Comparison of ENCODE assay signal across 2 cellular contexts in genomic region chr15:20267996-20268395, GRCh38.
A peak's percentile ranks its signal among the peaks of the same experiment; 100 is the strongest.
DNase-seq lines count a peak whose midpoint lies in the region; TF ChIP-seq lines count a peak whose summit lies in the region.
"Not testable (repeated sequence)": the region's sequence is repeated elsewhere in the genome, so short reads cannot be mapped to it uniquely, and the experiment has no call there.

No MANE protein-coding gene starts in this region.

- not testable (repeated sequence) for H3F3A ChIP-seq in MM.1S (ENCODE audit: insufficient read depth, low read length)

- DNase-seq in MM.1S, result not testable (repeated sequence)
- peak; percentile 60 for DNase-seq in chondrocyte (ENCODE audit: low spot score)

- H3K36me3 Mint-ChIP-seq in chondrocyte (ENCODE audit: low read depth), result not testable (repeated sequence)

- H2AFZ ChIP-seq in MM.1S (ENCODE audit: low read length), result not testable (repeated sequence)

- not testable (repeated sequence) for H3K9me3 ChIP-seq in MM.1S (replicated peaks; ENCODE audit: insufficient read depth, low read length)

- not testable (repeated sequence) for H4K20me1 ChIP-seq in MM.1S (ENCODE audit: insufficient read depth, low read length)

- H3K4me3 Mint-ChIP-seq in chondrocyte (ENCODE audit: unreplicated experiment), result not testable (repeated sequence)

- H3K79me2 ChIP-seq in MM.1S (ENCODE audit: low read length), result not testable (repeated sequence)

- peak overlapping the region; percentile 31; the same call in 1 of the 2 replicates for H3K27ac ChIP-seq in MM.1S (ENCODE audit: low read length)

- not testable (repeated sequence) for H3K9ac ChIP-seq in MM.1S (ENCODE audit: low read length)

- not testable (repeated sequence) for H3K4me1 ChIP-seq in MM.1S (ENCODE audit: low read length)

- not testable (repeated sequence) for H3K4me3 ChIP-seq in MM.1S (ENCODE audit: low read length)

- H3K4me1 Mint-ChIP-seq in chondrocyte (ENCODE audit: low read depth), result not testable (repeated sequence)

- H3K36me3 ChIP-seq in MM.1S (replicated peaks; ENCODE audit: insufficient read depth, low read length), result not testable (repeated sequence)

- H3K27me3 Mint-ChIP-seq in chondrocyte (ENCODE audit: low read depth), result not testable (repeated sequence)

- H3K4me2 ChIP-seq in MM.1S (ENCODE audit: low read depth, low read length), result not testable (repeated sequence)

- H3K27ac Mint-ChIP-seq in chondrocyte (ENCODE audit: unreplicated experiment), result not testable (repeated sequence)

- H3K9me2 ChIP-seq in MM.1S (replicated peaks; ENCODE audit: insufficient read depth, low read length), result not testable (repeated sequence)

- not testable (repeated sequence) for H3K27me3 ChIP-seq in MM.1S (replicated peaks; ENCODE audit: insufficient read depth, low read length)

- not testable (repeated sequence) for TF ChIP-seq CTCF in MM.1S (IDR thresholded peaks at IDR 0.05; ENCODE audit: low read length); chondrocyte (IDR thresholded peaks at IDR 0.05)

- H3K9me3 Mint-ChIP-seq in chondrocyte (ENCODE audit: low read depth), result not testable (repeated sequence)
